In genomic region chr6:104623052-104623690, GRCh38 we compare ENCODE assay signal across 10 cellular contexts.
DNase-seq lines count a peak whose midpoint lies in the region; ATAC-seq and TF ChIP-seq lines count a peak whose summit lies in the region.
"Had no signal": no experiment of that assay in that cellular context is flagged by ENCODE, and none has a peak within 500 bp of the region (broad histone marks: within the 10 kb centered on the region; RNA-seq: fewer than 3 reads in every experiment).

No MANE protein-coding gene starts in this region.

- H3K27me3 ChIP-seq in naive thymus-derived CD4-positive, alpha-beta T cell (ENCODE audit: control insufficient read depth in 2 of 2, insufficient read depth in 2 of 2, low read length in 2 of 2): no peaks in the 10 kb centered on the region

- peak overlapping the region; percentile 12; the same call in 1 of the 2 replicates for H3K27ac Mint-ChIP-seq in WTC11
- H3K27ac Mint-ChIP-seq in naive thymus-derived CD4-positive, alpha-beta T cell: no peak overlapping the region
- H3K27ac Mint-ChIP-seq in T-helper 2 cell treated with Interferon-gamma antibody and Interleukin-4, amounts not matched to agents 5 μg/mL and 100 μg/mL, for 36 hours: no peak overlapping the region
- H3K27ac Mint-ChIP-seq: dendritic cell treated with granulocyte-macrophage colony-stimulating factor and Interleukin-4, amounts not matched to agents 40 ng/mL and 50 ng/mL, for 4 days had no signal

- no peaks in the 10 kb centered on the region for H3K4me1 ChIP-seq in naive thymus-derived CD4-positive, alpha-beta T cell (ENCODE audit: control insufficient read depth in 2 of 2, insufficient read depth in 2 of 2, low read length in 2 of 2)

- POLR2A ChIA-PET in WTC11 (lab: Charles Lee): no interaction called here
- POLR2A ChIA-PET in naive thymus-derived CD4-positive, alpha-beta T cell (lab: Charles Lee): no interaction called here

- H3K36me3 Mint-ChIP-seq in WTC11: no peaks in the 10 kb centered on the region
- H3K36me3 Mint-ChIP-seq in naive thymus-derived CD4-positive, alpha-beta T cell: no peaks in the 10 kb centered on the region
- no peaks in the 10 kb centered on the region for H3K36me3 Mint-ChIP-seq in T-helper 2 cell treated with Interferon-gamma antibody and Interleukin-4, amounts not matched to agents 5 μg/mL and 100 μg/mL, for 36 hours (ENCODE audit: low read depth)

- H3K4me1 Mint-ChIP-seq in WTC11: peaks cover 17% of the 10 kb centered on the region
- peaks cover 3 to 17% (median 5%) of the 10 kb centered on the region in 7 donors for H3K4me1 Mint-ChIP-seq in naive thymus-derived CD4-positive, alpha-beta T cell
- H3K4me1 Mint-ChIP-seq in T-helper 2 cell treated with Interferon-gamma antibody and Interleukin-4, amounts not matched to agents 5 μg/mL and 100 μg/mL, for 36 hours (ENCODE audit: low read depth): peaks cover 3% of the 10 kb centered on the region

- no peak overlapping the region for H3K27ac ChIP-seq in naive thymus-derived CD4-positive, alpha-beta T cell (ENCODE audit: low read depth, low read length)

- H3K4me3 ChIP-seq in naive thymus-derived CD4-positive, alpha-beta T cell (ENCODE audit: low read length): no peak overlapping the region

- 0 out of 2 replicates have a peak, but pooled peaks cover 3% of the 10 kb centered on the region for H3K9me3 Mint-ChIP-seq in WTC11
- peaks cover 0 to 2% (median 0%) of the 10 kb centered on the region in 11 donors for H3K9me3 Mint-ChIP-seq in naive thymus-derived CD4-positive, alpha-beta T cell
- no peaks in the 10 kb centered on the region for H3K9me3 Mint-ChIP-seq in T-helper 2 cell treated with Interferon-gamma antibody and Interleukin-4, amounts not matched to agents 5 μg/mL and 100 μg/mL, for 36 hours
- H3K9me3 Mint-ChIP-seq: dendritic cell treated with granulocyte-macrophage colony-stimulating factor and Interleukin-4, amounts not matched to agents 40 ng/mL and 50 ng/mL, for 4 days had no signal

- peak overlapping the region; percentile 2; the same call in 1 of the 2 replicates for H3K4me3 Mint-ChIP-seq in WTC11
- H3K4me3 Mint-ChIP-seq in naive thymus-derived CD4-positive, alpha-beta T cell: peak overlapping the region in 6 of 10 donors; percentile 22 to 66 (median 58)
- H3K4me3 Mint-ChIP-seq in T-helper 2 cell treated with Interferon-gamma antibody and Interleukin-4, amounts not matched to agents 5 μg/mL and 100 μg/mL, for 36 hours: no peak overlapping the region
- H3K4me3 Mint-ChIP-seq: dendritic cell treated with granulocyte-macrophage colony-stimulating factor and Interleukin-4, amounts not matched to agents 40 ng/mL and 50 ng/mL, for 4 days had no signal

- no peaks in the 10 kb centered on the region for H3K9me3 ChIP-seq in naive thymus-derived CD4-positive, alpha-beta T cell (ENCODE audit: control insufficient read depth in 2 of 3, low read length in 3 of 3)

- no peaks in the 10 kb centered on the region for H3K27me3 Mint-ChIP-seq in WTC11 (ENCODE audit: low read depth)
- peaks cover 5 to 17% (median 13%) of the 10 kb centered on the region in 5 donors for H3K27me3 Mint-ChIP-seq in naive thymus-derived CD4-positive, alpha-beta T cell
- peaks cover 10% of the 10 kb centered on the region for H3K27me3 Mint-ChIP-seq in T-helper 2 cell treated with Interferon-gamma antibody and Interleukin-4, amounts not matched to agents 5 μg/mL and 100 μg/mL, for 36 hours (ENCODE audit: low read depth)
- H3K27me3 Mint-ChIP-seq: dendritic cell treated with granulocyte-macrophage colony-stimulating factor and Interleukin-4, amounts not matched to agents 40 ng/mL and 50 ng/mL, for 4 days had no signal

- intact Hi-C loops in naive thymus-derived CD4-positive, alpha-beta T cell (cut with micrococcal nuclease): no loop called here

- ATAC-seq in GM18502 (IDR thresholded peaks at IDR 0.05; ENCODE audit: poor library complexity, unreplicated experiment) (peak; percentile 57), WTC11 (peak; percentile 99)
- no peak for ATAC-seq in naive thymus-derived CD4-positive, alpha-beta T cell

- no peaks in the 10 kb centered on the region for H3K36me3 ChIP-seq in naive thymus-derived CD4-positive, alpha-beta T cell (ENCODE audit: control insufficient read depth in 2 of 3, insufficient read depth in 3 of 3, low read length in 3 of 3)

- CTCF ChIA-PET in WTC11 (lab: Charles Lee): interaction anchor here (0.9 to 1.4 kb wide), 6 partner anchors 10 to 237 kb away, joined by 3 to 6 read pairs (median 4); partner anchors contain the start of gene HACE1
- CTCF ChIA-PET in naive thymus-derived CD4-positive, alpha-beta T cell (lab: Charles Lee): no interaction called here

- no peak for TF ChIP-seq CTCF in WTC11 (IDR thresholded peaks at IDR 0.05)

- DNase-seq in HT1080 (ENCODE audit: low read depth) (peak; percentile 36), WTC11 (ENCODE audit: low spot score) (peak; percentile 46), ecto neural progenitor cell (ENCODE audit: low spot score) (no peak), NCI-H510A (lab: John Stamatoyannopoulos, UW) (no peak), cortex of kidney (lab: John Stamatoyannopoulos, UW) (no peak)
- no peak for DNase-seq in naive thymus-derived CD4-positive, alpha-beta T cell
- DNase-seq in T-helper 2 cell treated with Interferon-gamma antibody and Interleukin-4, amounts not matched to agents 5 μg/mL and 100 μg/mL, for 36 hours (ENCODE audit: low spot score): no peak
- DNase-seq: Karpas-422 had no signal

TF ChIP-seq in WTC11, 78 proteins besides CTCF, POLR2A, EP300 and RAD21:
- TF ChIP-seq HMGA2 (CRISPR knock-in tag; IDR thresholded peaks at IDR 0.05) (no peak), MXD4 (CRISPR knock-in tag; IDR thresholded peaks at IDR 0.05; ENCODE audit: borderline replicate concordance) (no peak), ATF3 (CRISPR knock-in tag; conservative IDR thresholded peaks at IDR 0.05) (no peak), GRHL2 (CRISPR knock-in tag; IDR thresholded peaks at IDR 0.05; ENCODE audit: insufficient replicate concordance, severe bottlenecking) (no peak), PRDM15 (CRISPR knock-in tag; IDR thresholded peaks at IDR 0.05) (no peak), SP1 (CRISPR knock-in tag; conservative IDR thresholded peaks at IDR 0.05) (no peak), ATF1 (CRISPR knock-in tag; IDR thresholded peaks at IDR 0.05) (no peak), STAT6 (CRISPR knock-in tag; conservative IDR thresholded peaks at IDR 0.05; ENCODE audit: low read depth) (no peak), RELA (CRISPR knock-in tag; IDR thresholded peaks at IDR 0.05; ENCODE audit: borderline replicate concordance) (no peak)

Comparison
In these comparisons a context has a peak if more than half of its experiments do, and no peak if none do; other contexts are left out.
1. DNase-seq: peak in HT1080 (single experiment) and WTC11 (single experiment); none in naive thymus-derived CD4-positive, alpha-beta T cell (0 of 9), ecto neural progenitor cell (single experiment), T-helper 2 cell treated with Interferon-gamma antibody and Interleukin-4, amounts not matched to agents 5 μg/mL and 100 μg/mL, for 36 hours (single experiment), NCI-H510A (single experiment) and cortex of kidney (single experiment).